Comparison of ENCODE assay signal across 8 cellular contexts in the genomic region with DNA sequence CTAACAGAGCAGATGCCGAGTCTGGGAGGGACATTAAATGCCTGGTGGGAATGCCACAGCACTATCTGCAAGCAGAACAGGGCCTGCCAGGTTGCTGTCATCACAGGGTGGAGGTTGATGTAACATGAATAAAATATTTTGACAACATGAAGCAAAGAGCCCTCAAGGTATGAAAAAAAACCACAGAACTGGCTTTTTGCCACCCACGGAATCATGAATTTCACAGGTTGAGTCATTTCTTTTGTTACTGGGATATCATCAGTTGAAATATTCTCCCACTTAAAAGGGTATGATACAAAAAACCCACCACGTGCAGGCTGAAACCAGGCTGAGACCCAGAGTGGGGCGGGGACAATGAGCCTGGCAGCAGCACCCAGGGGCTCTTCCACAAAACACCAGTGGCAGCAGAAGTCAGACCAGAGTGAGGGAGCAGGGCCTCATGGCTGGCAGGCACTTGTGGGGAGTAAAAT.
DNase-seq lines count a peak whose midpoint lies in the region; ATAC-seq and TF ChIP-seq lines count a peak whose summit lies in the region.

No MANE protein-coding gene starts in this region.

- no peak overlapping the region for H4K12ac ChIP-seq in trophoblast cell (ENCODE audit: low read depth, low read length)

- H3K4me1 ChIP-seq in trophoblast cell (ENCODE audit: control insufficient read depth in 1 of 2, insufficient read depth in 2 of 2, low read length in 2 of 2): no peaks in the 10 kb centered on the region

- no peak overlapping the region for H3K23ac ChIP-seq in trophoblast cell (ENCODE audit: low read length)

- no peak overlapping the region for H2BK120ac ChIP-seq in trophoblast cell (ENCODE audit: insufficient read depth, low read length, poor library complexity)

- no peak overlapping the region for H2BK5ac ChIP-seq in trophoblast cell (ENCODE audit: low read depth, low read length, poor library complexity)

- no peak overlapping the region for H4K8ac ChIP-seq in trophoblast cell (ENCODE audit: low read depth, low read length)

- no peak overlapping the region for H2BK12ac ChIP-seq in trophoblast cell (ENCODE audit: low read length)

- peaks cover 43 to 55% of the 10 kb centered on the region in 2 experiments for H3K36me3 ChIP-seq in trophoblast cell (ENCODE audit: control insufficient read depth in 1 of 2, insufficient read depth in 2 of 2, low read length in 2 of 2)

- no peak overlapping the region for H3K27ac ChIP-seq in trophoblast cell (ENCODE audit: low read depth, low read length)

- peak overlapping the region; percentile 34 for H3K18ac ChIP-seq in trophoblast cell (ENCODE audit: low read length)

- no peak overlapping the region for H2AFZ ChIP-seq in trophoblast cell (ENCODE audit: insufficient read depth, low read length, poor library complexity)

- no peak for TF ChIP-seq CTCF in cardiac fibroblast (IDR thresholded peaks at IDR 0.05; ENCODE audit: low read depth, low read length)

- no peak overlapping the region for H3K4me2 ChIP-seq in trophoblast cell (ENCODE audit: low read length)

- no peak overlapping the region for H4K91ac ChIP-seq in trophoblast cell (ENCODE audit: low read depth, low read length)

- no peaks in the 10 kb centered on the region for H3K27me3 ChIP-seq in trophoblast cell (ENCODE audit: insufficient read depth, low read length)

- no peaks in the 10 kb centered on the region for H3K79me1 ChIP-seq in trophoblast cell (ENCODE audit: low read length)

- H3K4ac ChIP-seq in trophoblast cell (ENCODE audit: low read depth, low read length): no peak overlapping the region

- peaks cover 1% of the 10 kb centered on the region for H3K79me2 ChIP-seq in trophoblast cell (ENCODE audit: control insufficient read depth, insufficient read depth, low read length, poor library complexity)

- H3K4me3 ChIP-seq in cardiac fibroblast (replicated peaks in 1 of 2; ENCODE audit: low read depth in 2 of 2, low read length in 2 of 2): no peak overlapping the region
- no peak overlapping the region for H3K4me3 ChIP-seq in trophoblast cell (ENCODE audit: low read depth, low read length)

- no peak overlapping the region for H3K14ac ChIP-seq in trophoblast cell (ENCODE audit: low read length)

- H2AK5ac ChIP-seq in trophoblast cell (ENCODE audit: low read length): no peak overlapping the region

- DNase-seq in GM04503 (ENCODE audit: low read depth) (peak; percentile 57), NCI-H2029 treated with DMSO at 0.1 percent for 48 hours (lab: John Stamatoyannopoulos, UW) (peak; percentile 46), cardiac fibroblast (ENCODE audit: low read depth in 2 of 2) (peak; percentile 80 to 89), trophoblast cell (peak; percentile 30 to 36), NCI-H748 (lab: John Stamatoyannopoulos, UW; ENCODE audit: unreplicated experiment) (no peak), DMS114 treated with DMSO at 0.1 percent for 48 hours (lab: John Stamatoyannopoulos, UW; ENCODE audit: unreplicated experiment) (no peak)

- WGBS in trophoblast cell (ENCODE audit: extremely low coverage, insufficient coverage, insufficient read length): no CpG with 5 or more reads among the region's 4 CpGs

- ATAC-seq in GM19035 (IDR thresholded peaks at IDR 0.05; ENCODE audit: unreplicated experiment) (no peak), HG02938 (IDR thresholded peaks at IDR 0.05; ENCODE audit: unreplicated experiment) (no peak)

- no peak overlapping the region for H3K9ac ChIP-seq in trophoblast cell (ENCODE audit: low read length)

- no peaks in the 10 kb centered on the region for H3K9me3 ChIP-seq in trophoblast cell (ENCODE audit: insufficient read depth, low read depth, low read length)

Comparison
In these comparisons a context has a peak if more than half of its experiments do, and no peak if none do; other contexts are left out.
1. DNase-seq: peak in GM04503 (single experiment), NCI-H2029 treated with DMSO at 0.1 percent for 48 hours (single experiment), cardiac fibroblast (2 of 2) and trophoblast cell (2 of 2); none in NCI-H748 (single experiment) and DMS114 treated with DMSO at 0.1 percent for 48 hours (single experiment).